ENCODE assay signal across 24 cellular contexts in the genomic region with DNA sequence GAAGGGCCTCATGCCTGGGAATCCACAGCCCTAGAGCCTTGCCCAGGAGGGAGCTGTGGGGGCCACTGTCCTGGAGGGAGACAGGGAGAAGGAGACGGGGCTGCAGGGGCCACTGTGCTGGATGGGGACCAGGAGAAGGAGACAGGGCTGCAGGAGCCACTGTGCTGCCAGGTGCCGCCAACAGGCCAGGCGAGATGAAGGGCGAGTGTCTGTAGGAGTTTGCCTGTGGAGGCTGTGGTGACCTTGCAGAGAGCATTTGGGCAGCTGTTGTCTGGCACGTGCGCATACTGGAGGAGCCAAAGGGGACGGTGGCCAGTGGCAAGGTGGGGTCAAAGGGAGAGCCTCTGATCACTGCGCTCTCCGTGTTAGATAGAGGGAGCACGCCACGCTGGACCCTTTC.
A peak's percentile ranks its signal among the peaks of the same experiment; 100 is the strongest.
DNase-seq lines count a peak whose midpoint lies in the region; ATAC-seq and TF ChIP-seq lines count a peak whose summit lies in the region.
"Had no signal": no experiment of that assay in that cellular context is flagged by ENCODE, and none has a peak within 500 bp of the region (broad histone marks: within the 10 kb centered on the region; RNA-seq: fewer than 3 reads in every experiment).

No MANE protein-coding gene starts in this region.

- intact Hi-C loops in right cardiac atrium (cut with DNase I): no loop called here
- intact Hi-C loops in posterior vena cava (cut with DNase I): no loop called here

- ATAC-seq in RWPE2 (ENCODE audit: low read depth): no peak
- ATAC-seq in right cardiac atrium: no peak
- no peak for ATAC-seq in GM21528 (IDR thresholded peaks at IDR 0.05; ENCODE audit: low FRiP score, unreplicated experiment)
- ATAC-seq: GM12878; SK-N-SH treated with all-trans-retinoic acid at 6 μM for 48 hours; stimulated activated naive B cell treated with anti-CD40 and anti-IgM and Interleukin-4, amounts not matched to agents 10 μg/mL and 1 μg/mL and 100 μg/mL, for 72 hours had no signal

- DNase-seq in RWPE2 (ENCODE audit: low spot score) (peak; percentile 49), right cardiac atrium (peak; percentile 4 to 36 (median 34)), posterior vena cava (ENCODE audit: low spot score) (peak; percentile 53), foreskin melanocyte (no peak), HEK293T (ENCODE audit: extremely low spot score) (no peak), glomerular visceral epithelial cell (ENCODE audit: extremely low spot score) (no peak)
- DNase-seq: activated CD4-positive, alpha-beta T cell treated with anti-CD3 and anti-CD28 coated beads, Interleukin-2, amount 50 U/mL, for 48 hours; activated naive CD4-positive, alpha-beta T cell treated with Interleukin-2 at 50 U/mL for 16 hours; activated T-cell treated with anti-CD3 and anti-CD28 coated beads, Interleukin-2, amount 50 U/mL, for 48 hours; central memory CD4-positive, alpha-beta T cell; foreskin fibroblast; H7; mesendoderm; NCI-H1417 treated with DMSO at 0.1 percent for 48 hours; NCI-H2081 treated with DMSO at 0.1 percent for 48 hours; NCI-H2227 treated with DMSO at 0.1 percent for 48 hours; stimulated activated naive B cell treated with anti-CD40 and anti-IgM and Interleukin-4, amounts not matched to agents 10 μg/mL and 1 μg/mL and 100 μg/mL, for 72 hours had no signal

- POLR2A ChIA-PET in HEK293T (lab: Yijun Ruan, JAX): no interaction called here

- no peak for TF ChIP-seq CTCF in 22Rv1 (IDR thresholded peaks at IDR 0.05)
- no peak for TF ChIP-seq CTCF in RWPE2 (IDR thresholded peaks at IDR 0.05; ENCODE audit: poor library complexity, severe bottlenecking)

- H3K4me3 ChIP-seq in RWPE2 (ENCODE audit: severe bottlenecking) (no peak overlapping the region), right cardiac atrium (ENCODE audit: low read length) (no peak overlapping the region)
- H3K4me3 ChIP-seq: esophagus muscularis mucosa, GM12878 had no signal

- WGBS in right cardiac atrium: 97% methylated on average over 11 of the region's 11 CpGs

- H3K9me3 ChIP-seq in RWPE2 (ENCODE audit: severe bottlenecking): peaks cover 3% of the 10 kb centered on the region
- no peaks in the 10 kb centered on the region for H3K9me3 ChIP-seq in right cardiac atrium (ENCODE audit: control insufficient read depth, low read length)

- CTCF ChIA-PET in HEK293T (lab: Yijun Ruan, JAX): no interaction called here

- H3K27me3 ChIP-seq in RWPE2 (ENCODE audit: insufficient read depth, poor library complexity, severe bottlenecking) (no peaks in the 10 kb centered on the region), right cardiac atrium (ENCODE audit: control insufficient read depth, insufficient read depth) (no peaks in the 10 kb centered on the region)
- H3K27me3 ChIP-seq: esophagus muscularis mucosa had no signal

- H3K4me1 ChIP-seq in RWPE2 (ENCODE audit: insufficient read depth, poor library complexity, severe bottlenecking): peaks cover 6% of the 10 kb centered on the region
- no peaks in the 10 kb centered on the region for H3K4me1 ChIP-seq in right cardiac atrium (ENCODE audit: control insufficient read depth, insufficient read depth, low read length)

- H3K36me3 ChIP-seq in RWPE2 (ENCODE audit: low read depth): peaks cover 9% of the 10 kb centered on the region

- H3K27ac ChIP-seq in 22Rv1: peak overlapping the region; percentile 77
- H3K27ac ChIP-seq in RWPE2 (ENCODE audit: poor library complexity, severe bottlenecking): no peak overlapping the region
- no peak overlapping the region for H3K27ac ChIP-seq in right cardiac atrium (ENCODE audit: low read length)
- H3K27ac ChIP-seq: esophagus muscularis mucosa, HL-60, KMS-11 had no signal

TF ChIP-seq in HEK293T, 16 proteins besides CTCF, POLR2A, EP300 and RAD21:
- no peak for TF ChIP-seq FOXM1 (IDR thresholded peaks at IDR 0.05; ENCODE audit: borderline replicate concordance)
- no peak for TF ChIP-seq LEF1 (IDR thresholded peaks at IDR 0.05; ENCODE audit: borderline replicate concordance)
- no peak for TF ChIP-seq ARNT (IDR thresholded peaks at IDR 0.05)
- no peak for TF ChIP-seq ELF4 (IDR thresholded peaks at IDR 0.05)
- TF ChIP-seq SP1 (IDR thresholded peaks at IDR 0.05): no peak
- TF ChIP-seq PKNOX1 (IDR thresholded peaks at IDR 0.05): no peak
- no peak for TF ChIP-seq ZNF384 (IDR thresholded peaks at IDR 0.05)
- TF ChIP-seq FOXK2 (IDR thresholded peaks at IDR 0.05): no peak
- no peak for TF ChIP-seq NFRKB (IDR thresholded peaks at IDR 0.05)
- no peak for TF ChIP-seq FOXA1 (IDR thresholded peaks at IDR 0.05)
- TF ChIP-seq L3MBTL2 (conservative IDR thresholded peaks at IDR 0.05): no peak
- TF ChIP-seq SUZ12 (IDR thresholded peaks at IDR 0.05): no peak
- TF ChIP-seq TARDBP (IDR thresholded peaks at IDR 0.05): no peak
- TF ChIP-seq CTBP1 (IDR thresholded peaks at IDR 0.05; ENCODE audit: borderline replicate concordance): no peak
- TF ChIP-seq HDGF (IDR thresholded peaks at IDR 0.05; ENCODE audit: borderline replicate concordance): no peak
- TF ChIP-seq BHLHE40 (IDR thresholded peaks at IDR 0.05; ENCODE audit: borderline replicate concordance): no peak
TF ChIP-seq in HEK293T: peak in this region for 0.

Comparison
In these comparisons a context has a peak if more than half of its experiments do, and no peak if none do; other contexts are left out.
1. DNase-seq: peak in RWPE2 (single experiment), right cardiac atrium (3 of 3) and posterior vena cava (single experiment); none in foreskin melanocyte (single experiment), HEK293T (single experiment) and glomerular visceral epithelial cell (single experiment).